ENCODE assay signal across 8 cellular contexts in genomic region chr6:11094411-11094851, GRCh38. TPM values are rescaled to one million over a fixed set of nuclear protein-coding genes. Genes with fewer than 3 reads are reported as not detected.
DNase-seq lines count a peak whose midpoint lies in the region; ATAC-seq, FAIRE-seq and TF ChIP-seq lines count a peak whose summit lies in the region.

No MANE protein-coding gene starts in this region.

- TF ChIP-seq EP300 in SK-N-SH (IDR thresholded peaks at IDR 0.05; ENCODE audit: borderline replicate concordance in 1 of 2, low read depth in 1 of 2, low read length in 1 of 2), result no peak

- WGBS in SK-N-SH (ENCODE audit: low lambda C conversion rate), result 3% methylated on average over 12 of the region's 15 CpGs

- TF ChIP-seq CTCF in SK-N-SH (IDR thresholded peaks at IDR 0.05), result no peak
- TF ChIP-seq CTCF in brain (conservative IDR thresholded peaks at IDR 0.05), result no peak
- TF ChIP-seq CTCF in kidney (IDR thresholded peaks at IDR 0.05; ENCODE audit: borderline replicate concordance, extremely low read depth, insufficient read depth), result no peak

- H2AFZ ChIP-seq in SK-N-SH (ENCODE audit: low read depth), result peak overlapping the region; percentile 89

- peak; percentile 38 for ATAC-seq in GM21381 (IDR thresholded peaks at IDR 0.05; ENCODE audit: unreplicated experiment)

- H3K4me3 Mint-ChIP-seq in brain, result peak overlapping the region; percentile 94 to 96 (median 96)

- peaks cover 0 to 5% (median 1%) of the 10 kb centered on the region in 5 experiments for H3K9me3 Mint-ChIP-seq in brain

- peaks cover 29% of the 10 kb centered on the region for H3K36me3 Mint-ChIP-seq in brain

- no peaks in the 10 kb centered on the region for H3K27me3 ChIP-seq in SK-N-SH (ENCODE audit: insufficient read depth)

- intact Hi-C loops in kidney (cut with DNase I), result no loop called here

- no peak for TF ChIP-seq RAD21 in SK-N-SH (IDR thresholded peaks at IDR 0.05; ENCODE audit: low read length)

- H3K9ac ChIP-seq in SK-N-SH (peak overlapping the region; percentile 93), kidney (ENCODE audit: low read length in 2 of 2) (peak overlapping the region; percentile 29 to 74)

- CTCF ChIA-PET in SK-N-SH (lab: Yijun Ruan, JAX), result interaction anchor here (0.8 to 1.4 kb wide), 5 partner anchors 57 to 461 kb away, joined by 3 to 6 read pairs (median 3); no protein-coding TSS in a partner anchor

- peaks cover 11% of the 10 kb centered on the region for H4K20me1 ChIP-seq in SK-N-SH (ENCODE audit: insufficient read depth)

- H3K79me2 ChIP-seq in SK-N-SH (ENCODE audit: insufficient read depth), result peaks cover 53% of the 10 kb centered on the region

- peak overlapping the region; percentile 94 to 98 (median 97) for H3K27ac Mint-ChIP-seq in brain

- H3K4me3 ChIP-seq in SK-N-SH (ENCODE audit: low read depth in 2 of 2, low read length in 1 of 2), result peak overlapping the region; percentile 86 to 87
- H3K4me3 ChIP-seq in kidney (ENCODE audit: low read length in 2 of 2), result peak overlapping the region; percentile 74 to 80

- no peaks in the 10 kb centered on the region for H3K9me2 ChIP-seq in SK-N-SH

- H3K9me3 ChIP-seq in SK-N-SH (no peaks in the 10 kb centered on the region), kidney (ENCODE audit: control insufficient read depth in 1 of 2, low read length in 2 of 2) (no peaks in the 10 kb centered on the region)

- no peak for FAIRE-seq in kidney (lab: Jason Lieb, UNC)

- peaks cover 16% of the 10 kb centered on the region for H3F3A ChIP-seq in SK-N-SH (replicated peaks; ENCODE audit: insufficient read depth)

- H3K4me1 Mint-ChIP-seq in brain, result peaks cover 29% of the 10 kb centered on the region

- peaks cover 12% of the 10 kb centered on the region for H3K27me3 Mint-ChIP-seq in brain

- POLR2A ChIA-PET in SK-N-SH (lab: Yijun Ruan, JAX), result interaction anchor here (1.6 kb wide), 1 partner anchor 50 kb away, joined by 3 read pairs; no protein-coding TSS in a partner anchor

- H3K27ac ChIP-seq in SK-N-SH (ENCODE audit: low read depth in 2 of 2, low read length in 1 of 2) (peak overlapping the region; percentile 90 to 95), kidney (ENCODE audit: low read depth in 2 of 2, low read length in 2 of 2) (peak overlapping the region; percentile 14 to 62)

- DNase-seq in GDM1 (lab: John Stamatoyannopoulos, UW) (peak; percentile 38), HPDE6-E6E7 (ENCODE audit: extremely low spot score) (peak; percentile 27), SK-N-SH (peak; percentile 65), kidney (peak; percentile 79), NCI-H128 (lab: John Stamatoyannopoulos, UW; ENCODE audit: unreplicated experiment) (no peak)
- peak; percentile 9 to 10 for DNase-seq in stimulated activated CD4-positive, alpha-beta T cell treated with anti-CD3 and anti-CD28 coated beads, Interleukin-15, amount 100 ng/mL, for 1 hour (ENCODE audit: low read depth in 1 of 2, low spot score in 1 of 2)

- H3K4me1 ChIP-seq in SK-N-SH (ENCODE audit: control insufficient read depth in 1 of 2, insufficient read depth in 2 of 2, low read depth in 1 of 2, low read length in 1 of 2) (peaks cover 8 to 10% of the 10 kb centered on the region in 2 experiments; a peak in 3 of 4 replicates), kidney (ENCODE audit: control insufficient read depth in 1 of 2, insufficient read depth in 1 of 2, low read depth in 1 of 2, low read length in 2 of 2) (peaks cover 4 to 5% of the 10 kb centered on the region in 2 donors)

- H3K36me3 ChIP-seq in SK-N-SH (replicated peaks in 1 of 2; ENCODE audit: control insufficient read depth in 1 of 2, insufficient read depth in 2 of 2, low read length in 1 of 2) (peaks cover 0 to 12% of the 10 kb centered on the region in 2 experiments), kidney (ENCODE audit: control insufficient read depth in 1 of 2, insufficient read depth in 2 of 2, low read length in 2 of 2) (no peaks in the 10 kb centered on the region)

- H3K4me2 ChIP-seq in SK-N-SH, result peak overlapping the region; percentile 91

TF ChIP-seq in SK-N-SH, 30 proteins besides CTCF, POLR2A, EP300 and RAD21:
- no peak for TF ChIP-seq FOXJ3 (CRISPR knock-in tag; IDR thresholded peaks at IDR 0.05)
- peak; percentile 73 for TF ChIP-seq MAX (IDR thresholded peaks at IDR 0.05; ENCODE audit: low read depth)

RNA-seq across cellular contexts. Expression of gene SMIM13, which starts 0.8 kb away (rescaled TPM):
- polyA plus RNA-seq in SK-N-SH (2012; rRNA removed) (2.1 and 2.7 TPM in 2 replicates), brain (ENCODE audit: insufficient read depth, low read depth, low replicate concordance) (6.4 TPM), kidney (ENCODE audit: insufficient read depth, low read depth, low replicate concordance) (4.0 TPM)
- polyA plus RNA-seq in SK-N-SH (2012; cell fraction: cytosol; rRNA removed), result 4.1 and 5.4 TPM in 2 replicates
- polyA plus RNA-seq in SK-N-SH (2012; cell fraction: nucleus; rRNA removed), result 0.74 and 1.6 TPM in 2 replicates
- total RNA-seq in kidney, result 6.6 TPM

RNA-seq across cellular contexts. Expression of gene ERVFRD-1, which starts 17.1 kb away (rescaled TPM):
- polyA plus RNA-seq in SK-N-SH (2012; rRNA removed) (not detected in 2 replicates), brain (ENCODE audit: insufficient read depth, low read depth, low replicate concordance) (not detected), kidney (ENCODE audit: insufficient read depth, low read depth, low replicate concordance) (0.24 TPM)
- not detected in 2 replicates for polyA plus RNA-seq in SK-N-SH (2012; cell fraction: cytosol; rRNA removed)
- not detected in 2 replicates for polyA plus RNA-seq in SK-N-SH (2012; cell fraction: nucleus; rRNA removed)
- total RNA-seq in kidney, result 0.57 TPM

RNA-seq across cellular contexts. Expression of gene ELOVL2, which starts 50.3 kb away (rescaled TPM):
- polyA plus RNA-seq in SK-N-SH (2012; rRNA removed), result 0.39 and 0.49 TPM in 2 replicates
- polyA plus RNA-seq in SK-N-SH (2012; cell fraction: cytosol; rRNA removed), result 0.62 and 0.75 TPM in 2 replicates
- 0.14 and 0.42 TPM in 2 replicates for polyA plus RNA-seq in SK-N-SH (2012; cell fraction: nucleus; rRNA removed)
- polyA plus RNA-seq in brain (ENCODE audit: insufficient read depth, low read depth, low replicate concordance), result 25.3 TPM
- total RNA-seq in kidney, result 0.79 TPM
- not detected for polyA plus RNA-seq in kidney (ENCODE audit: insufficient read depth, low read depth, low replicate concordance)

Comparison
In these comparisons a context has a peak if more than half of its experiments do, and no peak if none do; other contexts are left out.
1. RNA of gene ELOVL2, which starts 50.3 kb away (polyA plus RNA-seq): 25.3 TPM in brain (single experiment); 0.14 to 0.75 TPM in SK-N-SH and not detected in kidney (single experiment); every median in the first group is over 10 times any median in the second.